11 cellular contexts compared by ENCODE assay signal in genomic region chr11:35047179-35047578, GRCh38.
A peak's percentile ranks its signal among the peaks of the same experiment; 100 is the strongest.
DNase-seq lines count a peak whose midpoint lies in the region; ATAC-seq and TF ChIP-seq lines count a peak whose summit lies in the region.
"Had no signal": no experiment of that assay in that cellular context is flagged by ENCODE, and none has a peak within 500 bp of the region (broad histone marks: within the 10 kb centered on the region; RNA-seq: fewer than 3 reads in every experiment).

No MANE protein-coding gene starts in this region.

- H3K9me3 ChIP-seq in DND-41 (ENCODE audit: insufficient read depth, low read length, severe bottlenecking), result peaks cover 3% of the 10 kb centered on the region
- H3K9me3 ChIP-seq: vagina had no signal

- peak; percentile 36 for TF ChIP-seq CTCF in DND-41 (IDR thresholded peaks at IDR 0.05; ENCODE audit: borderline replicate concordance, extremely low read depth, low read length, poor library complexity, severe bottlenecking)

- H3K36me3 ChIP-seq in DND-41 (ENCODE audit: insufficient read depth, low read length) (no peaks in the 10 kb centered on the region), H7 (replicated peaks; ENCODE audit: control insufficient read depth, insufficient read depth, low read length) (no peaks in the 10 kb centered on the region)
- H3K36me3 ChIP-seq: vagina had no signal

- H3K4me1 ChIP-seq in DND-41 (ENCODE audit: insufficient read depth, low read length), result peaks cover 59% of the 10 kb centered on the region
- H3K4me1 ChIP-seq: vagina had no signal

- no peak overlapping the region for H2AFZ ChIP-seq in DND-41 (ENCODE audit: low read depth, low read length)
- H2AFZ ChIP-seq: GM23338 had no signal

- peak overlapping the region; percentile 67 for H3K27ac ChIP-seq in DND-41 (ENCODE audit: low read length)
- H3K27ac ChIP-seq: vagina had no signal

- H3K27me3 ChIP-seq in DND-41 (ENCODE audit: insufficient read depth, low read length, poor library complexity), result no peaks in the 10 kb centered on the region
- H3K27me3 ChIP-seq in H7 (ENCODE audit: control insufficient read depth, insufficient read depth, low read length), result no peaks in the 10 kb centered on the region
- H3K27me3 ChIP-seq: vagina had no signal

- H4K20me1 ChIP-seq in DND-41 (ENCODE audit: insufficient read depth, low read length), result no peaks in the 10 kb centered on the region

- no peak overlapping the region for H3K9ac ChIP-seq in DND-41 (ENCODE audit: low read depth, low read length)

- peak; percentile 79 for ATAC-seq in DND-41 (ENCODE audit: insufficient read depth, low read depth)
- no peak for ATAC-seq in left lobe of liver
- no peak for ATAC-seq in HG02938 (IDR thresholded peaks at IDR 0.05; ENCODE audit: unreplicated experiment)
- ATAC-seq: GM23338 had no signal

- DNase-seq in DND-41, result peak; percentile 71
- peak; percentile 78 for DNase-seq in NOMO-1 treated with DMSO at 0.1 percent for 48 hours (lab: John Stamatoyannopoulos, UW; ENCODE audit: unreplicated experiment)
- DNase-seq in activated CD8-positive, alpha-beta memory T cell treated with anti-CD3 and anti-CD28 coated beads for 24 hours, result peak; percentile 72
- DNase-seq in medulla oblongata (ENCODE audit: extremely low spot score), result peak; percentile 32
- DNase-seq in NCI-H146 treated with DMSO at 0.1 percent for 48 hours (lab: John Stamatoyannopoulos, UW; ENCODE audit: unreplicated experiment), result no peak
- no peak for DNase-seq in left lobe of liver (ENCODE audit: low spot score)
- no peak for DNase-seq in H7
- DNase-seq: NCI-H146 had no signal

- no peaks in the 10 kb centered on the region for H3K79me2 ChIP-seq in DND-41 (ENCODE audit: insufficient read depth, low read length)

- H3K4me2 ChIP-seq in DND-41 (ENCODE audit: insufficient read depth, low read length), result 0 out of 2 replicates have a peak overlapping the region, but pooled peaks have one; percentile 6
- H3K4me2 ChIP-seq: GM23338 had no signal

- H3K4me3 ChIP-seq in DND-41 (ENCODE audit: low read depth in 1 of 2, low read length in 2 of 2) (no peak overlapping the region), H7 (ENCODE audit: insufficient read depth, low read depth, low read length) (no peak overlapping the region)
- H3K4me3 ChIP-seq: GM23338, vagina had no signal

Comparison
In these comparisons a context has a peak if more than half of its experiments do, and no peak if none do; other contexts are left out.
1. DNase-seq: peak in DND-41 (single experiment), NOMO-1 treated with DMSO at 0.1 percent for 48 hours (single experiment), activated CD8-positive, alpha-beta memory T cell treated with anti-CD3 and anti-CD28 coated beads for 24 hours (single experiment) and medulla oblongata (single experiment); none in NCI-H146 treated with DMSO at 0.1 percent for 48 hours (single experiment), left lobe of liver (single experiment) and H7 (single experiment).